ENCODE assay signal across 9 cellular contexts in genomic region chr10:55091691-55092328, GRCh38.
DNase-seq lines count a peak whose midpoint lies in the region; ATAC-seq and TF ChIP-seq lines count a peak whose summit lies in the region.
"Had no signal": no experiment of that assay in that cellular context is flagged by ENCODE, and none has a peak within 500 bp of the region (broad histone marks: within the 10 kb centered on the region; RNA-seq: fewer than 3 reads in every experiment).

No MANE protein-coding gene starts in this region.

- ATAC-seq in HG03103 (IDR thresholded peaks at IDR 0.05; ENCODE audit: low read depth, unreplicated experiment) (peak; percentile 54), body of pancreas (no peak), HG03378 (IDR thresholded peaks at IDR 0.05; ENCODE audit: unreplicated experiment) (no peak), HG02759 (IDR thresholded peaks at IDR 0.05; ENCODE audit: unreplicated experiment) (no peak), GM21786 (IDR thresholded peaks at IDR 0.05; ENCODE audit: unreplicated experiment) (no peak)

- H3K36me3 ChIP-seq in body of pancreas (replicated peaks in 1 of 2; ENCODE audit: insufficient read depth in 1 of 2, low read depth in 2 of 2), result no peaks in the 10 kb centered on the region

- intact Hi-C loops in body of pancreas (cut with DNase I), result no loop called here

- H3K27me3 ChIP-seq in body of pancreas, result no peaks in the 10 kb centered on the region

- no peak overlapping the region for H3K27ac ChIP-seq in body of pancreas

- no peaks in the 10 kb centered on the region for H3K4me1 ChIP-seq in body of pancreas

- no peaks in the 10 kb centered on the region for H3K27me3 Mint-ChIP-seq in nephron (ENCODE audit: low read depth)
- H3K27me3 Mint-ChIP-seq: memory B cell had no signal

- H3K9me3 Mint-ChIP-seq in nephron, result no peaks in the 10 kb centered on the region
- H3K9me3 Mint-ChIP-seq: memory B cell had no signal

- no peak overlapping the region for H3K27ac Mint-ChIP-seq in nephron
- H3K27ac Mint-ChIP-seq: memory B cell had no signal

- WGBS in body of pancreas, 2 donors, result 0 to 2% methylated on average over 1 of the region's 1 CpG

- TF ChIP-seq CTCF in GM12865 (IDR thresholded peaks at IDR 0.05; ENCODE audit: insufficient read depth, low read depth, low read length, missing control alignments), result peak; percentile 59
- TF ChIP-seq CTCF in body of pancreas (IDR thresholded peaks at IDR 0.05), result peak; percentile 39 to 78 (median 65)
- peak; percentile 82 to 93 (median 89) for TF ChIP-seq CTCF in nephron (IDR thresholded peaks at IDR 0.05; ENCODE audit: unreplicated experiment in 3 of 3)

- H3K4me1 Mint-ChIP-seq in nephron, result no peaks in the 10 kb centered on the region
- H3K4me1 Mint-ChIP-seq: memory B cell had no signal

- H3K4me3 ChIP-seq in GM12865 (ENCODE audit: low read depth, low read length) (no peak overlapping the region), body of pancreas (no peak overlapping the region)

- no peak for TF ChIP-seq POLR2A in body of pancreas (IDR thresholded peaks at IDR 0.05)

- H3K36me3 Mint-ChIP-seq in nephron (ENCODE audit: low read depth), result no peaks in the 10 kb centered on the region
- H3K36me3 Mint-ChIP-seq: memory B cell had no signal

- DNase-seq in GM12865 (ENCODE audit: low read depth), result peak; percentile 10
- no peak for DNase-seq in body of pancreas
- DNase-seq in activated gamma-delta T cell treated with Interleukin-2 at 50 U/mL for 16 hours, result no peak

- no peaks in the 10 kb centered on the region for H3K9me3 ChIP-seq in body of pancreas

- no peak overlapping the region for H3K4me3 Mint-ChIP-seq in nephron
- H3K4me3 Mint-ChIP-seq: memory B cell had no signal
